In genomic region chr6:41783106-41783780, GRCh38 we compare ENCODE assay signal across 25 cellular contexts. TPM values are rescaled to one million over a fixed set of nuclear protein-coding genes. Genes with fewer than 3 reads are reported as not detected.
DNase-seq lines count a peak whose midpoint lies in the region; ATAC-seq and TF ChIP-seq lines count a peak whose summit lies in the region.
"Had no signal": no experiment of that assay in that cellular context is flagged by ENCODE, and none has a peak within 500 bp of the region (broad histone marks: within the 10 kb centered on the region; RNA-seq: fewer than 3 reads in every experiment).

No MANE protein-coding gene starts in this region.

- H3K4me3 ChIP-seq in CD4-positive, CD25-positive, alpha-beta regulatory T cell (ENCODE audit: low read depth, low read length): no peak overlapping the region
- H3K4me3 ChIP-seq in osteoblast (ENCODE audit: insufficient read depth, low read length) (no peak overlapping the region), dorsolateral prefrontal cortex (no peak overlapping the region)
- H3K4me3 ChIP-seq: GM23338, HAP-1, Peyer's patch had no signal

- no peaks in the 10 kb centered on the region for H4K20me1 ChIP-seq in osteoblast (ENCODE audit: insufficient read depth, low read length)

- no peak overlapping the region for H2AFZ ChIP-seq in osteoblast (ENCODE audit: low read length)
- H2AFZ ChIP-seq: GM23338 had no signal

- H3K27me3 Mint-ChIP-seq in CD4-positive, CD25-positive, alpha-beta regulatory T cell: peaks cover 26% of the 10 kb centered on the region
- no peaks in the 10 kb centered on the region for H3K27me3 Mint-ChIP-seq in IgD-negative memory B cell
- peaks cover 1% of the 10 kb centered on the region for H3K27me3 Mint-ChIP-seq in dendritic cell treated with granulocyte-macrophage colony-stimulating factor and Interleukin-4, amounts not matched to agents 40 ng/mL and 50 ng/mL, for 4 days

- H3K4me1 Mint-ChIP-seq in CD4-positive, CD25-positive, alpha-beta regulatory T cell: peaks cover 9 to 32% (median 18%) of the 10 kb centered on the region in 4 donors
- H3K4me1 Mint-ChIP-seq in IgD-negative memory B cell: peaks cover 14 to 20% (median 18%) of the 10 kb centered on the region in 3 donors
- H3K4me1 Mint-ChIP-seq in dendritic cell treated with granulocyte-macrophage colony-stimulating factor and Interleukin-4, amounts not matched to agents 40 ng/mL and 50 ng/mL, for 4 days (ENCODE audit: low read depth): peaks cover 57% of the 10 kb centered on the region

- no peak for DNase-seq in CD4-positive, CD25-positive, alpha-beta regulatory T cell
- peak; percentile 69 for DNase-seq in osteoblast (ENCODE audit: insufficient read length, low spot score, missing footprints)
- DNase-seq in NCI-H2081 (lab: John Stamatoyannopoulos, UW): no peak
- DNase-seq in dorsolateral prefrontal cortex: no peak
- DNase-seq: Caco-2; CD4-positive, alpha-beta memory T cell; DND-41; NCI-H1092 treated with DMSO at 0.1 percent for 48 hours; NCI-H1436 treated with DMSO at 0.1 percent for 48 hours; NCI-H2029; NCI-H345; NCI-H524; NCI-H82; Peyer's patch had no signal

- peaks cover 2% of the 10 kb centered on the region for H3K27me3 ChIP-seq in CD4-positive, CD25-positive, alpha-beta regulatory T cell (ENCODE audit: control insufficient read depth, insufficient read depth, low read length)
- H3K27me3 ChIP-seq in osteoblast (ENCODE audit: insufficient read depth, low read length): no peaks in the 10 kb centered on the region
- H3K27me3 ChIP-seq in dorsolateral prefrontal cortex: no peaks in the 10 kb centered on the region
- H3K27me3 ChIP-seq: Peyer's patch had no signal

- no peak overlapping the region for H3K27ac ChIP-seq in CD4-positive, CD25-positive, alpha-beta regulatory T cell (ENCODE audit: insufficient read depth, low read length, poor library complexity, severe bottlenecking)
- no peak overlapping the region for H3K27ac ChIP-seq in osteoblast (ENCODE audit: low read depth, low read length)
- H3K27ac ChIP-seq in dorsolateral prefrontal cortex: no peak overlapping the region
- H3K27ac ChIP-seq: HL-60, KMS-11, Peyer's patch had no signal

- no peaks in the 10 kb centered on the region for H3K36me3 ChIP-seq in CD4-positive, CD25-positive, alpha-beta regulatory T cell (ENCODE audit: control insufficient read depth, insufficient read depth, low read length)
- H3K36me3 ChIP-seq in osteoblast (ENCODE audit: insufficient read depth, low read length): no peaks in the 10 kb centered on the region
- H3K36me3 ChIP-seq: Peyer's patch had no signal

- no peak overlapping the region for H3K27ac Mint-ChIP-seq in CD4-positive, CD25-positive, alpha-beta regulatory T cell
- peak overlapping the region in 1 of 3 donors; percentile 77 for H3K27ac Mint-ChIP-seq in IgD-negative memory B cell
- H3K27ac Mint-ChIP-seq in dendritic cell treated with granulocyte-macrophage colony-stimulating factor and Interleukin-4, amounts not matched to agents 40 ng/mL and 50 ng/mL, for 4 days: peak overlapping the region; percentile 96
- H3K27ac Mint-ChIP-seq: GM23338 had no signal

- ATAC-seq in CD4-positive, CD25-positive, alpha-beta regulatory T cell (ENCODE audit: low read depth in 2 of 2): no peak
- no peak for ATAC-seq in HG03354 (IDR thresholded peaks at IDR 0.05; ENCODE audit: poor library complexity, severe bottlenecking, unreplicated experiment)
- ATAC-seq: GM23338, Right ventricle myocardium inferior had no signal

- intact Hi-C loops in dendritic cell treated with granulocyte-macrophage colony-stimulating factor and Interleukin-4, amounts not matched to agents 40 ng/mL and 50 ng/mL, for 4 days (cut with micrococcal nuclease): loop anchor here (5.0 kb wide), 1 partner anchor 159 kb away; the partner anchor contains the start of gene CCND3
- intact Hi-C loops in dorsolateral prefrontal cortex (cut with DNase I): loop anchor here in 1 of 2 donors (10.0 kb wide), 1 partner anchor 112 kb away; the partner anchor contains the start of gene USP49

- no peaks in the 10 kb centered on the region for H3K9me3 ChIP-seq in CD4-positive, CD25-positive, alpha-beta regulatory T cell (ENCODE audit: control insufficient read depth in 2 of 2, low read length in 2 of 2)
- H3K9me3 ChIP-seq in osteoblast (ENCODE audit: low read depth, low read length): no peaks in the 10 kb centered on the region
- H3K9me3 ChIP-seq: Caco-2, HAP-1, Peyer's patch had no signal

- no peak overlapping the region for H3K4me2 ChIP-seq in osteoblast (ENCODE audit: insufficient read depth, low read length)
- H3K4me2 ChIP-seq: GM23338, KMS-11 had no signal

- peaks cover under 1% of the 10 kb centered on the region for H3K36me3 Mint-ChIP-seq in CD4-positive, CD25-positive, alpha-beta regulatory T cell
- H3K36me3 Mint-ChIP-seq in IgD-negative memory B cell: no peaks in the 10 kb centered on the region
- peaks cover 29% of the 10 kb centered on the region for H3K36me3 Mint-ChIP-seq in dendritic cell treated with granulocyte-macrophage colony-stimulating factor and Interleukin-4, amounts not matched to agents 40 ng/mL and 50 ng/mL, for 4 days (ENCODE audit: low read depth)

- H3K79me2 ChIP-seq in osteoblast (ENCODE audit: insufficient read depth, low read length): peaks cover 12% of the 10 kb centered on the region

- peak overlapping the region in 3 of 4 donors; percentile 36 to 89 (median 48) for H3K4me3 Mint-ChIP-seq in CD4-positive, CD25-positive, alpha-beta regulatory T cell
- H3K4me3 Mint-ChIP-seq in IgD-negative memory B cell: peak overlapping the region in 3 of 4 donors; percentile 25 to 96 (median 66)
- no peak overlapping the region for H3K4me3 Mint-ChIP-seq in dendritic cell treated with granulocyte-macrophage colony-stimulating factor and Interleukin-4, amounts not matched to agents 40 ng/mL and 50 ng/mL, for 4 days
- H3K4me3 Mint-ChIP-seq: GM23338 had no signal

- H3K4me1 ChIP-seq in CD4-positive, CD25-positive, alpha-beta regulatory T cell (ENCODE audit: control insufficient read depth, insufficient read depth, low read length, poor library complexity, severe bottlenecking): peaks cover 31% of the 10 kb centered on the region
- H3K4me1 ChIP-seq in osteoblast (ENCODE audit: insufficient read depth, low read length): peaks cover 21% of the 10 kb centered on the region

- TF ChIP-seq CTCF in osteoblast (IDR thresholded peaks at IDR 0.05; ENCODE audit: extremely low read depth, low read depth, low read length) (no peak), dorsolateral prefrontal cortex (IDR thresholded peaks at IDR 0.05 in 54 of 56, conservative IDR thresholded peaks at IDR 0.05 in 2 of 56; ENCODE audit: low read depth in 1 of 56, partially characterized antibody in 56 of 56) (no peak)

- no peaks in the 10 kb centered on the region for H3K9me3 Mint-ChIP-seq in CD4-positive, CD25-positive, alpha-beta regulatory T cell
- no peaks in the 10 kb centered on the region for H3K9me3 Mint-ChIP-seq in IgD-negative memory B cell
- no peaks in the 10 kb centered on the region for H3K9me3 Mint-ChIP-seq in dendritic cell treated with granulocyte-macrophage colony-stimulating factor and Interleukin-4, amounts not matched to agents 40 ng/mL and 50 ng/mL, for 4 days

RNA-seq across cellular contexts. Expression of gene PRICKLE4, which starts 2.7 kb away (rescaled TPM):
- total RNA-seq in CD4-positive, CD25-positive, alpha-beta regulatory T cell: not detected
- polyA plus RNA-seq in CD4-positive, CD25-positive, alpha-beta regulatory T cell: not detected
- polyA plus RNA-seq in IgD-negative memory B cell: not detected
- total RNA-seq in osteoblast (0.59 TPM in 1 of 2 replicates, not detected in the other), dorsolateral prefrontal cortex (1 to 10 TPM in 71 of 120 experiments, under 1 TPM in 17, not detected in 32; 0.36 to 9.2 (median 2.1) TPM)
- total RNA-seq: A673; CD4-positive, alpha-beta memory T cell; SK-MEL-5 had no signal
- polyA plus RNA-seq: CD4-positive, alpha-beta memory T cell had no signal

RNA-seq across cellular contexts. Expression of gene FRS3, which starts 3.5 kb away (rescaled TPM):
- 6.4 TPM for total RNA-seq in CD4-positive, CD25-positive, alpha-beta regulatory T cell
- polyA plus RNA-seq in CD4-positive, CD25-positive, alpha-beta regulatory T cell: 1 to 10 TPM; 1.3 to 1.6 (median 1.4) TPM
- polyA plus RNA-seq in IgD-negative memory B cell: 2.9 TPM
- total RNA-seq in osteoblast (1.5 and 1.8 TPM in 2 replicates), dorsolateral prefrontal cortex (10 to 100 TPM; 20.4 to 52.8 (median 33.0) TPM)

RNA-seq across cellular contexts. Expression of gene TOMM6, which starts 4.3 kb away (rescaled TPM):
- 102 TPM for total RNA-seq in CD4-positive, CD25-positive, alpha-beta regulatory T cell
- 100 to 1,000 TPM; 315 to 364 (median 362) TPM for polyA plus RNA-seq in CD4-positive, CD25-positive, alpha-beta regulatory T cell
- polyA plus RNA-seq in IgD-negative memory B cell: 387 TPM
- 37.4 and 54.6 TPM in 2 replicates for total RNA-seq in osteoblast
- total RNA-seq in dorsolateral prefrontal cortex: 100 to 1,000 TPM in 56 of 120 experiments, 10 to 100 TPM in 64; 67.4 to 141 (median 99.4) TPM

RNA-seq across cellular contexts. Expression of gene PGC, which starts 36.0 kb away (rescaled TPM):
- total RNA-seq in CD4-positive, CD25-positive, alpha-beta regulatory T cell: not detected
- polyA plus RNA-seq in CD4-positive, CD25-positive, alpha-beta regulatory T cell: not detected
- polyA plus RNA-seq in IgD-negative memory B cell: not detected
- total RNA-seq in osteoblast (not detected in 2 replicates), dorsolateral prefrontal cortex (1 to 10 TPM in 11 of 120 experiments, under 1 TPM in 26, not detected in 83; 0.38 to 2.2 (median 0.64) TPM)
- total RNA-seq: A673; CD4-positive, alpha-beta memory T cell; GM23338; Peyer's patch; Right ventricle myocardium inferior; SK-MEL-5 had no signal
- polyA plus RNA-seq: BJ; CD4-positive, alpha-beta memory T cell; GM23338 had no signal

RNA-seq across cellular contexts. Expression of gene TFEB, which starts 47.8 kb away (rescaled TPM):
- 26.7 TPM for total RNA-seq in CD4-positive, CD25-positive, alpha-beta regulatory T cell
- 10 to 100 TPM in 1 of 4 donors, 1 to 10 TPM in 3; 8.0 to 11.0 (median 8.7) TPM for polyA plus RNA-seq in CD4-positive, CD25-positive, alpha-beta regulatory T cell
- 196 TPM for polyA plus RNA-seq in IgD-negative memory B cell
- total RNA-seq in osteoblast (5.1 and 5.6 TPM in 2 replicates), dorsolateral prefrontal cortex (100 to 1,000 TPM in 2 of 120 experiments, 10 to 100 TPM in 118; 13.9 to 125 (median 40.5) TPM)
